In genomic region chr7:102795987-102796595, GRCh38 we compare ENCODE assay signal across 7 cellular contexts. TPM values are rescaled to one million over a fixed set of nuclear protein-coding genes. Genes with fewer than 3 reads are reported as not detected.
A peak's percentile ranks its signal among the peaks of the same experiment; 100 is the strongest.
DNase-seq lines count a peak whose midpoint lies in the region; ATAC-seq and TF ChIP-seq lines count a peak whose summit lies in the region.
"Not testable (repeated sequence)": the region's sequence is repeated elsewhere in the genome, so short reads cannot be mapped to it uniquely, and the experiment has no call there.

No MANE protein-coding gene starts in this region.

- H3K4me1 ChIP-seq in foreskin keratinocyte = not testable (repeated sequence)

- not testable (repeated sequence) for BruUV-seq in MCF 10A (replicated peaks; lab: Mats Ljungman, UMichigan)

- not testable (repeated sequence) for H3K27ac Mint-ChIP-seq in activated T-helper 17 cell treated with anti-CD3 and anti-CD28 coated beads, Interleukin-2, amount 50 U/mL, for 72 hours; MCF 10A (ENCODE audit: low read depth, unreplicated experiment)

- H3K36me3 Mint-ChIP-seq in activated T-helper 17 cell treated with anti-CD3 and anti-CD28 coated beads, Interleukin-2, amount 50 U/mL, for 72 hours (ENCODE audit: low read depth) = peaks cover 13% of the 10 kb centered on the region
- not testable (repeated sequence) for H3K36me3 Mint-ChIP-seq in MCF 10A (ENCODE audit: insufficient read depth, unreplicated experiment)

- H3K27me3 Mint-ChIP-seq in activated T-helper 17 cell treated with anti-CD3 and anti-CD28 coated beads, Interleukin-2, amount 50 U/mL, for 72 hours; MCF 10A (ENCODE audit: insufficient read depth, unreplicated experiment): not testable (repeated sequence)

- not testable (repeated sequence) for H3K27ac ChIP-seq in foreskin keratinocyte

- POLR2A ChIA-PET in MCF 10A (lab: Yijun Ruan, JAX) = not testable (repeated sequence)

- not testable (repeated sequence) for TF ChIP-seq CTCF in MCF 10A (IDR thresholded peaks at IDR 0.05; ENCODE audit: unreplicated experiment); fibroblast of mammary gland (conservative IDR thresholded peaks at IDR 0.05; ENCODE audit: control insufficient read depth, insufficient read depth, low read depth, low read length); foreskin keratinocyte (conservative IDR thresholded peaks at IDR 0.05)

- H3K27me3 ChIP-seq in foreskin keratinocyte = not testable (repeated sequence)

- DNase-seq in Daoy (ENCODE audit: low read depth) (peak; percentile 72), HCEC 1CT (peak; percentile 5), M059J (ENCODE audit: low read depth) (peak; percentile 88), MCF 10A (ENCODE audit: unreplicated experiment) (peak; percentile 8), fibroblast of mammary gland (ENCODE audit: low read depth) (peak; percentile 64)
- not testable (repeated sequence) for DNase-seq in foreskin keratinocyte

- intact Hi-C loops in MCF 10A (cut with micrococcal nuclease) = not testable (repeated sequence)

- H3K4me1 Mint-ChIP-seq in activated T-helper 17 cell treated with anti-CD3 and anti-CD28 coated beads, Interleukin-2, amount 50 U/mL, for 72 hours; MCF 10A (ENCODE audit: insufficient read depth, unreplicated experiment): not testable (repeated sequence)

- H3K4me3 Mint-ChIP-seq in activated T-helper 17 cell treated with anti-CD3 and anti-CD28 coated beads, Interleukin-2, amount 50 U/mL, for 72 hours; MCF 10A (ENCODE audit: unreplicated experiment): not testable (repeated sequence)

- peak; percentile 55 for ATAC-seq in activated T-helper 17 cell treated with anti-CD3 and anti-CD28 coated beads, Interleukin-2, amount 50 U/mL, for 72 hours (replicated peaks)
- peak; percentile 72 for ATAC-seq in foreskin keratinocyte

- CTCF ChIA-PET in MCF 10A (lab: Yijun Ruan, JAX) = not testable (repeated sequence)

- not testable (repeated sequence) for H3K4me3 ChIP-seq in fibroblast of mammary gland (ENCODE audit: control insufficient read depth, low read depth, low read length)

- not testable (repeated sequence) for H3K9me3 Mint-ChIP-seq in activated T-helper 17 cell treated with anti-CD3 and anti-CD28 coated beads, Interleukin-2, amount 50 U/mL, for 72 hours
- H3K9me3 Mint-ChIP-seq in MCF 10A (ENCODE audit: unreplicated experiment) = peaks cover 15% of the 10 kb centered on the region

RNA-seq across cellular contexts. Expression of gene FAM185A, which starts 47.3 kb away (rescaled TPM):
- 16.3 and 18.4 TPM in 2 replicates for total RNA-seq in Daoy (2014; rRNA removed; shearing (Covaris generic))
- total RNA-seq in M059J (2014; rRNA removed; shearing (Covaris generic)) = 4.6 and 8.3 TPM in 2 replicates
- total RNA-seq in activated T-helper 17 cell treated with anti-CD3 and anti-CD28 coated beads, Interleukin-2, amount 50 U/mL, for 72 hours = 10 to 100 TPM in 1 of 2 donors, 1 to 10 TPM in 1; 8.7 to 11.3 TPM
- 8.9 and 12.0 TPM in 2 replicates for total RNA-seq in MCF 10A (2022)
- 4.4 and 5.2 TPM in 2 replicates for total RNA-seq in foreskin keratinocyte
- 2.5 and 2.7 TPM in 2 replicates for polyA plus RNA-seq in foreskin keratinocyte
